Comparison of ENCODE assay signal across 8 cellular contexts in the genomic region with DNA sequence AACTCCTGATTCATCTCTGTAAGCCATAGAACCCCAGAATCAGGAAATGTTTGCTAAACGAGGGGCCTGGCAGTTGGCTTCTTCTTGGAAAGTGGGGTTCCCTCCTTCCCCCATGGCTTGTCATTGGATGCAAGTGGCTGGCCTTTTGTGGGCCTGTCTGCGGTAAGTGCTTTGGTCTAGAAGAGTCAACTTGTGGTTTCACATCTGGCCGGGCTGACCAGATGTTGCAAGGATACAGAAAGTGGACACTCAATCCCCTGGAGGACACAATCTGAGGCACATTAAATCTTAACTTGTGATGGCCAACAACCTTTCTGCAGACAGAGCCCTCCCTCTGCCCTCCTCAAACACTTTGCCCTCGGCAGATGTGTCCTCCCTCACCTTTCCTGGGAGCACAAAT. TPM values are rescaled to one million over a fixed set of nuclear protein-coding genes. Genes with fewer than 3 reads are reported as not detected.
DNase-seq lines count a peak whose midpoint lies in the region; ATAC-seq and TF ChIP-seq lines count a peak whose summit lies in the region.

No MANE protein-coding gene starts in this region.

- DNase-seq in KBM-7 (peak; percentile 33), MCF 10A (ENCODE audit: unreplicated experiment) (no peak), NCI-H510A treated with DMSO at 0.1 percent for 48 hours (lab: John Stamatoyannopoulos, UW) (no peak), midbrain (lab: John Stamatoyannopoulos, UW) (no peak), cerebellum (ENCODE audit: low spot score) (no peak)
- DNase-seq in naive thymus-derived CD8-positive, alpha-beta T cell, result no peak

- intact Hi-C loops in MCF 10A (cut with micrococcal nuclease), result loop anchor here (5.0 kb wide), 1 partner anchor 257 kb away; the partner anchor contains the start of gene MTHFS

- no peak overlapping the region for H3K27ac ChIP-seq in BLaER1

- no peaks in the 10 kb centered on the region for H4K20me1 ChIP-seq in BLaER1

- no TSS peak for BruUV-seq in MCF 10A (replicated peaks; lab: Mats Ljungman, UMichigan)

- TF ChIP-seq CTCF in MCF 10A (IDR thresholded peaks at IDR 0.05; ENCODE audit: unreplicated experiment), result no peak

- no peaks in the 10 kb centered on the region for H3K4me1 Mint-ChIP-seq in MCF 10A (ENCODE audit: insufficient read depth, unreplicated experiment)
- H3K4me1 Mint-ChIP-seq in naive thymus-derived CD8-positive, alpha-beta T cell, result peaks cover 7 to 29% (median 12%) of the 10 kb centered on the region in 4 donors

- H3K4me3 ChIP-seq in BLaER1, result peak overlapping the region; percentile 77

- H3K27ac Mint-ChIP-seq in MCF 10A (ENCODE audit: low read depth, unreplicated experiment), result no peak overlapping the region
- peak overlapping the region in 5 of 10 donors; percentile 9 to 91 (median 77) for H3K27ac Mint-ChIP-seq in naive thymus-derived CD8-positive, alpha-beta T cell

- H3K36me3 Mint-ChIP-seq in MCF 10A (ENCODE audit: insufficient read depth, unreplicated experiment), result no peaks in the 10 kb centered on the region
- peaks cover 0 to 3% (median 0%) of the 10 kb centered on the region in 3 donors for H3K36me3 Mint-ChIP-seq in naive thymus-derived CD8-positive, alpha-beta T cell

- peak overlapping the region; percentile 90 for H3K4me2 ChIP-seq in BLaER1

- ATAC-seq in naive thymus-derived CD8-positive, alpha-beta T cell, result no peak
- no peak for ATAC-seq in GM18502 (IDR thresholded peaks at IDR 0.05; ENCODE audit: poor library complexity, unreplicated experiment)

- peak overlapping the region; percentile 76 for H3K9ac ChIP-seq in BLaER1

- in situ Hi-C loops in KBM-7 (cut with MboI; ENCODE audit: low pct_unique_long_range_greater_than_20kb, low sequenced_read_pairs), result loop anchor here (25.0 kb wide), 1 partner anchor 267 kb away; the partner anchor contains the start of gene MTHFS

- H3K9me3 Mint-ChIP-seq in MCF 10A (ENCODE audit: unreplicated experiment), result no peaks in the 10 kb centered on the region
- H3K9me3 Mint-ChIP-seq in naive thymus-derived CD8-positive, alpha-beta T cell, result no peaks in the 10 kb centered on the region

- H3K36me3 ChIP-seq in BLaER1, result no peaks in the 10 kb centered on the region

- CTCF ChIA-PET in MCF 10A (lab: Yijun Ruan, JAX), result interaction anchor here (0.9 kb wide), 1 partner anchor 12 kb away, joined by 4 read pairs; no protein-coding TSS in a partner anchor

- peak overlapping the region; percentile 87 for H3K4me3 Mint-ChIP-seq in MCF 10A (ENCODE audit: unreplicated experiment)
- H3K4me3 Mint-ChIP-seq in naive thymus-derived CD8-positive, alpha-beta T cell, result peak overlapping the region; percentile 31 to 92 (median 89)

- H3K27me3 ChIP-seq in BLaER1, result no peaks in the 10 kb centered on the region

- POLR2A ChIA-PET in MCF 10A (lab: Yijun Ruan, JAX), result interaction anchor here (0.6 to 2.7 kb wide), 17 partner anchors 9 to 256 kb away, joined by 3 to 39 read pairs (median 4); partner anchors contain the start of gene ZFAND6
- POLR2A ChIA-PET in naive thymus-derived CD8-positive, alpha-beta T cell (lab: Charles Lee), result interaction anchor here (1.0 kb wide), 1 partner anchor 94 kb away, joined by 4 read pairs; the partner anchor contains the start of gene ZFAND6

- no peaks in the 10 kb centered on the region for H3K27me3 Mint-ChIP-seq in MCF 10A (ENCODE audit: insufficient read depth, unreplicated experiment)
- H3K27me3 Mint-ChIP-seq in naive thymus-derived CD8-positive, alpha-beta T cell, result no peaks in the 10 kb centered on the region

- peaks cover 36% of the 10 kb centered on the region for H3K4me1 ChIP-seq in BLaER1

- no peaks in the 10 kb centered on the region for H3K9me3 ChIP-seq in BLaER1

RNA-seq across cellular contexts. Expression of gene FAH, which starts 1.1 kb away (rescaled TPM):
- total RNA-seq in MCF 10A (2022), result 25.3 and 32.8 TPM in 2 replicates
- 1 to 10 TPM; 6.2 to 8.9 TPM for total RNA-seq in naive thymus-derived CD8-positive, alpha-beta T cell
- polyA plus RNA-seq in naive thymus-derived CD8-positive, alpha-beta T cell, result 1 to 10 TPM; 5.3 to 9.3 (median 5.7) TPM
- 9.9 TPM for total RNA-seq in cerebellum
